15 cellular contexts compared by ENCODE assay signal in the genomic region with DNA sequence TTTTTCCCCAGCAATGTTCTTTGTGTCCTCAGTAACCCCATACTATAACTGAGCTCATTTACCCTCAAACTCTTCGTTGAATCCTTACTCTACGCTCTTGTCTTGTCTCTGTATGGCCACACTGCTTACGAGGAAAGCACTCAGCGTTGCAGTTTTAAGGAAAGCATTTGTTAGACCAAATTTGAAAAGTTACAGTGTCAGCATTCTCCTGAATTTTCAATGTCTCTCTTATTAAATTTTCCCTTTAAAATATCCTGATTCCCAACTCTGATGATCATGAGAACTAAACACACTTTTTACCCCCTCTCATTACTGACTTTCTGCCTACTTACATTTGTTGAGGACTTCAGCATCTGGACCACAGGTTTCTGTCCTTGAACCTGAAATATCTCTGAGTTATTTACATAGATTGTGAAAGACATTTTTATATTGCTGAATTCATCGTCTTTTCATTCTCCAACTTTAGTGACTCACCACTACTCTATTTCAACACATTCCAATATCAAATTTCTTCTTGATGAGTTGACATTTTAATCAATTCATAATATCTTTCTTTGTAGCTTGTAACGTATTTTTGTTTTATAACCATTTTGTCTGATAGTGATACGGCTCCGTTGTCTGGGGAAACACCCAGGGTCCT. TPM values are rescaled to one million over a fixed set of nuclear protein-coding genes. Genes with fewer than 3 reads are reported as not detected.
DNase-seq lines count a peak whose midpoint lies in the region; ATAC-seq and TF ChIP-seq lines count a peak whose summit lies in the region.
"Had no signal": no experiment of that assay in that cellular context is flagged by ENCODE, and none has a peak within 500 bp of the region (broad histone marks: within the 10 kb centered on the region; RNA-seq: fewer than 3 reads in every experiment).

No MANE protein-coding gene starts in this region.

- ATAC-seq in stimulated activated naive CD8-positive, alpha-beta T cell treated with anti-CD3 and anti-CD28 coated beads, Interleukin-15, amount 100 ng/mL, for 72 hours = no peak
- ATAC-seq: pancreas had no signal

- H3K4me3 ChIP-seq in HFF-Myc (replicated peaks; ENCODE audit: low read depth, low read length) = no peak overlapping the region
- H3K4me3 ChIP-seq: pancreas had no signal

- no peak overlapping the region for H3K27ac Mint-ChIP-seq in stimulated activated naive CD8-positive, alpha-beta T cell treated with anti-CD3 and anti-CD28 coated beads, Interleukin-15, amount 100 ng/mL, for 72 hours
- H3K27ac Mint-ChIP-seq: activated T-cell treated with anti-CD3 and anti-CD28 coated beads, Interleukin-2, amount 50 U/mL, for 24 hours had no signal

- H3K4me1 Mint-ChIP-seq in stimulated activated naive CD8-positive, alpha-beta T cell treated with anti-CD3 and anti-CD28 coated beads, Interleukin-15, amount 100 ng/mL, for 72 hours = no peaks in the 10 kb centered on the region

- in situ Hi-C loops in KBM-7 (cut with MboI; ENCODE audit: low pct_unique_long_range_greater_than_20kb, low sequenced_read_pairs) = no loop called here
- in situ Hi-C loops in GM13976 (cut with MboI; ENCODE audit: low sequenced_read_pairs, unreplicated experiment) = no loop called here

- H3K4me3 Mint-ChIP-seq in stimulated activated naive CD8-positive, alpha-beta T cell treated with anti-CD3 and anti-CD28 coated beads, Interleukin-15, amount 100 ng/mL, for 72 hours = no peak overlapping the region
- H3K4me3 Mint-ChIP-seq: activated T-cell treated with anti-CD3 and anti-CD28 coated beads, Interleukin-2, amount 50 U/mL, for 24 hours had no signal

- H3K9me3 Mint-ChIP-seq in stimulated activated naive CD8-positive, alpha-beta T cell treated with anti-CD3 and anti-CD28 coated beads, Interleukin-15, amount 100 ng/mL, for 72 hours = no peaks in the 10 kb centered on the region
- H3K9me3 Mint-ChIP-seq: activated T-cell treated with anti-CD3 and anti-CD28 coated beads, Interleukin-2, amount 50 U/mL, for 24 hours had no signal

- DNase-seq in A172 (ENCODE audit: low spot score) (peak; percentile 47), HFF-Myc (ENCODE audit: extremely low read depth, low read depth) (peak; percentile 20), amniotic epithelial cell (ENCODE audit: low read depth) (peak; percentile 70), fibroblast of the conjunctiva (ENCODE audit: low read depth) (peak; percentile 38), KBM-7 (no peak), GM13976 (ENCODE audit: low spot score) (no peak), NCI-H510A treated with DMSO at 0.1 percent for 48 hours (lab: John Stamatoyannopoulos, UW) (no peak)
- no peak for DNase-seq in stimulated activated naive CD8-positive, alpha-beta T cell treated with anti-CD3 and anti-CD28 coated beads, Interleukin-15, amount 100 ng/mL, for 72 hours
- DNase-seq: activated CD4-positive, alpha-beta T cell treated with anti-CD3 and anti-CD28 coated beads for 4 hours; activated T-cell treated with anti-CD3 and anti-CD28 coated beads, Interleukin-2, amount 50 U/mL, for 24 hours; amygdala; DMS 273 treated with DMSO at 0.1 percent for 48 hours; midbrain; pancreas had no signal

- no peak for TF ChIP-seq CTCF in HFF-Myc (IDR thresholded peaks at IDR 0.05; ENCODE audit: low read depth, low read length, missing control alignments)
- no peak for TF ChIP-seq CTCF in GM13976 (IDR thresholded peaks at IDR 0.05; ENCODE audit: borderline replicate concordance, control extremely low read depth, extremely low read depth, insufficient read depth, missing control alignments)

- H3K27me3 Mint-ChIP-seq in stimulated activated naive CD8-positive, alpha-beta T cell treated with anti-CD3 and anti-CD28 coated beads, Interleukin-15, amount 100 ng/mL, for 72 hours = peaks cover 17% of the 10 kb centered on the region

RNA-seq across cellular contexts. Expression of a gene that starts 19.8 kb away (rescaled TPM):
- 0.05 TPM in 1 of 2 replicates, not detected in the other for total RNA-seq in A172 (2014; rRNA removed; shearing (Covaris generic))
- total RNA-seq: OCI-LY7 had no signal

Comparison
In these comparisons a context has a peak if more than half of its experiments do, and no peak if none do; other contexts are left out.
1. DNase-seq: peak in A172 (single experiment), HFF-Myc (single experiment), amniotic epithelial cell (single experiment) and fibroblast of the conjunctiva (single experiment); none in KBM-7 (single experiment), GM13976 (single experiment), NCI-H510A treated with DMSO at 0.1 percent for 48 hours (single experiment) and stimulated activated naive CD8-positive, alpha-beta T cell treated with anti-CD3 and anti-CD28 coated beads, Interleukin-15, amount 100 ng/mL, for 72 hours (0 of 2).